8 cellular contexts compared by ENCODE assay signal in genomic region chr10:58268454-58268945, GRCh38. TPM values are rescaled to one million over a fixed set of nuclear protein-coding genes. Genes with fewer than 3 reads are reported as not detected.
A peak's percentile ranks its signal among the peaks of the same experiment; 100 is the strongest.
DNase-seq lines count a peak whose midpoint lies in the region; ATAC-seq, FAIRE-seq and TF ChIP-seq lines count a peak whose summit lies in the region.

No MANE protein-coding gene starts in this region.

- H3K27ac ChIP-seq in PC-9 (peak overlapping the region; percentile 45), endothelial cell of umbilical vein (ENCODE audit: insufficient read depth, low read depth, low read length) (peak overlapping the region; percentile 51), ovary (peak overlapping the region; percentile 81 to 97)

- peak; percentile 2 for ATAC-seq in GM21723 (IDR thresholded peaks at IDR 0.05; ENCODE audit: unreplicated experiment)

- no peaks in the 10 kb centered on the region for H3K9me2 ChIP-seq in PC-9 (ENCODE audit: insufficient read depth)

- H3K9me3 ChIP-seq in PC-9 (ENCODE audit: insufficient read depth, low read depth) (no peaks in the 10 kb centered on the region), endothelial cell of umbilical vein (replicated peaks; ENCODE audit: control insufficient read depth, insufficient read depth, low read length) (no peaks in the 10 kb centered on the region), ovary (no peaks in the 10 kb centered on the region)

- peaks cover 26% of the 10 kb centered on the region for H3F3A ChIP-seq in PC-9 (ENCODE audit: insufficient read depth, low read depth)

- H3K79me2 ChIP-seq in PC-9 (ENCODE audit: low read depth), result peaks cover 71% of the 10 kb centered on the region
- peaks cover 69% of the 10 kb centered on the region for H3K79me2 ChIP-seq in endothelial cell of umbilical vein (ENCODE audit: control insufficient read depth, insufficient read depth, low read length)

- intact Hi-C loops in PC-9 (cut with micrococcal nuclease; ENCODE audit: unreplicated experiment) (loop anchor here (1.0 to 2.0 kb wide), 3 partner anchors 67 to 168 kb away; partner anchors contain the start of gene UBE2D1), endothelial cell of umbilical vein (cut with micrococcal nuclease) (loop anchor here (1.0 kb wide), 2 partner anchors 23 to 91 kb away; no protein-coding TSS in a partner anchor), ovary (cut with DNase I) (no loop called here)

- BruUV-seq in PC-9 (replicated peaks; lab: Mats Ljungman, UMichigan) (no TSS peak), endothelial cell of umbilical vein (replicated peaks; lab: Mats Ljungman, UMichigan) (no TSS peak)

- H4K20me1 ChIP-seq in PC-9 (ENCODE audit: insufficient read depth) (no peaks in the 10 kb centered on the region), endothelial cell of umbilical vein (replicated peaks; ENCODE audit: control insufficient read depth, extremely low read depth, insufficient read depth, low read length) (peaks cover 2% of the 10 kb centered on the region)

- H3K4me1 ChIP-seq in PC-9 (replicated peaks; ENCODE audit: insufficient read depth) (peaks cover 27% of the 10 kb centered on the region), endothelial cell of umbilical vein (ENCODE audit: control insufficient read depth, extremely low read depth, insufficient read depth, low read length) (peaks cover 43% of the 10 kb centered on the region), ovary (ENCODE audit: insufficient read depth) (no peaks in the 10 kb centered on the region)

- H3K4me2 ChIP-seq in PC-9, result peak overlapping the region; percentile 96
- peak overlapping the region; percentile 96 for H3K4me2 ChIP-seq in endothelial cell of umbilical vein (ENCODE audit: insufficient read depth, low read length)

- peak overlapping the region; percentile 66 for H3K4me3 ChIP-seq in PC-9
- peak overlapping the region; percentile 46 to 82 (median 72) for H3K4me3 ChIP-seq in endothelial cell of umbilical vein (replicated peaks in 1 of 3; ENCODE audit: insufficient read depth in 1 of 3, low read depth in 1 of 3, low read length in 3 of 3)
- H3K4me3 ChIP-seq in ovary, result peak overlapping the region; percentile 72

- POLR2A ChIA-PET in PC-9 (lab: Charles Lee; ENCODE audit: unreplicated experiment) (interaction anchor here (0.6 to 1.0 kb wide), 4 partner anchors 12 to 37 kb away, joined by 3 to 6 read pairs (median 3); no protein-coding TSS in a partner anchor), endothelial cell of umbilical vein (lab: Charles Lee) (interaction anchor here (0.5 to 1.5 kb wide), 9 partner anchors 8 to 89 kb away, joined by 3 to 7 read pairs (median 3); partner anchors contain the start of gene UBE2D1)

- DNase-seq in COR-L47 (lab: John Stamatoyannopoulos, UW) (peak; percentile 67), PC-9 (no peak), endothelial cell of umbilical vein (ENCODE audit: low read depth, low spot score) (no peak), ovary (no peak), NCI-H1930 (lab: John Stamatoyannopoulos, UW) (no peak), NCI-H446 (lab: John Stamatoyannopoulos, UW) (no peak), OCI-M1 (lab: John Stamatoyannopoulos, UW) (no peak)

- H3K27me3 ChIP-seq in PC-9 (ENCODE audit: insufficient read depth, low read depth) (no peaks in the 10 kb centered on the region), endothelial cell of umbilical vein (ENCODE audit: control insufficient read depth in 2 of 2, insufficient read depth in 2 of 2, low read length in 2 of 2) (no peaks in the 10 kb centered on the region), ovary (no peaks in the 10 kb centered on the region)

- no peaks in the 10 kb centered on the region for H3K9me1 ChIP-seq in endothelial cell of umbilical vein (replicated peaks; ENCODE audit: control insufficient read depth, extremely low read depth, insufficient read depth, low read length)

- H3K9ac ChIP-seq in endothelial cell of umbilical vein (replicated peaks; ENCODE audit: extremely low read depth, insufficient read depth, low read length), result peak overlapping the region; percentile 46

- WGBS in ovary, 3 donors, result 1% methylated on average over 13 of the region's 13 CpGs

- no peak for TF ChIP-seq CTCF in PC-9 (conservative IDR thresholded peaks at IDR 0.05)
- no peak for TF ChIP-seq CTCF in endothelial cell of umbilical vein (IDR thresholded peaks at IDR 0.05; ENCODE audit: extremely low read depth in 1 of 2, insufficient read depth in 1 of 2, low read depth in 1 of 2, low read length in 2 of 2)
- no peak for TF ChIP-seq CTCF in ovary (IDR thresholded peaks at IDR 0.05)

- H2AFZ ChIP-seq in PC-9 (peak overlapping the region; percentile 94), endothelial cell of umbilical vein (ENCODE audit: low read depth, low read length) (peak overlapping the region; percentile 82)

- 0 out of 2 replicates have a peak, but pooled peaks cover 5% of the 10 kb centered on the region for H3K36me3 ChIP-seq in PC-9 (ENCODE audit: low read depth)
- H3K36me3 ChIP-seq in endothelial cell of umbilical vein (ENCODE audit: control insufficient read depth in 2 of 2, extremely low read depth in 1 of 2, insufficient read depth in 2 of 2, low read length in 2 of 2), result no peaks in the 10 kb centered on the region
- H3K36me3 ChIP-seq in ovary, result no peaks in the 10 kb centered on the region

- dilution Hi-C loops in endothelial cell of umbilical vein (cut with MboI; ENCODE audit: extremely low pct_ligation_motif_present, low sequenced_read_pairs), result no loop called here

- TF ChIP-seq POLR2A in endothelial cell of umbilical vein (IDR thresholded peaks at IDR 0.05; ENCODE audit: low read depth, low read length) (peak; percentile 7), ovary (IDR thresholded peaks at IDR 0.05) (no peak)

- no peak for FAIRE-seq in endothelial cell of umbilical vein (lab: Jason Lieb, UNC)

- TF ChIP-seq EP300 in ovary (IDR thresholded peaks at IDR 0.05), result no peak

- CTCF ChIA-PET in PC-9 (lab: Charles Lee), result interaction anchor here (0.9 kb wide), 2 partner anchors 22 to 23 kb away, joined by 3 to 5 read pairs; no protein-coding TSS in a partner anchor
- CTCF ChIA-PET in endothelial cell of umbilical vein (lab: Charles Lee), result interaction anchor here (0.7 to 3.9 kb wide), 5 partner anchors 15 to 91 kb away, joined by 3 to 31 read pairs (median 10); no protein-coding TSS in a partner anchor

TF ChIP-seq in endothelial cell of umbilical vein, 7 proteins besides CTCF, POLR2A, EP300 and RAD21:
- TF ChIP-seq JUN (IDR thresholded peaks at IDR 0.05; ENCODE audit: borderline replicate concordance, insufficient read depth, insufficient read length, low read depth) (no peak), MAX (IDR thresholded peaks at IDR 0.05; ENCODE audit: insufficient read depth, insufficient read length) (no peak), EZH2 (IDR thresholded peaks at IDR 0.05; ENCODE audit: borderline replicate concordance, low read depth, low read length, severe bottlenecking) (no peak), POLR2AphosphoS5 (IDR thresholded peaks at IDR 0.05; ENCODE audit: insufficient read depth, low read depth, low read length) (no peak), FOS (IDR thresholded peaks at IDR 0.05; ENCODE audit: borderline replicate concordance, insufficient read depth, low read length) (no peak), GATA2 (IDR thresholded peaks at IDR 0.05; ENCODE audit: insufficient read depth, insufficient read length, low read depth, low read length) (no peak), MYC (IDR thresholded peaks at IDR 0.05; ENCODE audit: low read depth, low read length) (no peak)

RNA-seq across cellular contexts. Expression of gene CISD1, which starts 0.5 kb away (rescaled TPM):
- total RNA-seq in PC-9 (2021) (62.5 and 75.3 TPM in 2 replicates), endothelial cell of umbilical vein (53.0 and 57.3 TPM in 2 replicates), ovary (10 to 100 TPM; 20.2 to 29.2 (median 25.5) TPM)
- polyA plus RNA-seq in endothelial cell of umbilical vein (21.1 and 25.5 TPM in 2 replicates), ovary (10 to 100 TPM; 10.6 to 35.7 TPM)
- polyA plus RNA-seq in endothelial cell of umbilical vein (2011; cell fraction: cytosol; rRNA removed), result 51.5 and 54.8 TPM in 2 replicates
- polyA plus RNA-seq in endothelial cell of umbilical vein (2011; cell fraction: nucleus; rRNA removed), result 22.3 and 23.9 TPM in 2 replicates
- 49.8 and 85.9 TPM in 2 replicates for polyA plus RNA-seq in endothelial cell of umbilical vein (2012)
- 7.7 and 11.8 TPM in 2 replicates for polyA minus RNA-seq in endothelial cell of umbilical vein
- 12.4 TPM for polyA minus RNA-seq in endothelial cell of umbilical vein (2011; cell fraction: cytosol; rRNA and poly(A)+ RNA removed)
- 8.8 and 13.8 TPM in 2 replicates for polyA minus RNA-seq in endothelial cell of umbilical vein (2011; cell fraction: nucleus; rRNA and poly(A)+ RNA removed)

RNA-seq across cellular contexts. Expression of gene IPMK, which starts 0.8 kb away (rescaled TPM):
- total RNA-seq in PC-9 (2021) (6.9 and 11.1 TPM in 2 replicates), endothelial cell of umbilical vein (8.1 and 8.2 TPM in 2 replicates), ovary (1 to 10 TPM; 2.7 to 4.3 (median 3.4) TPM)
- polyA plus RNA-seq in endothelial cell of umbilical vein (1.0 and 1.4 TPM in 2 replicates), ovary (1 to 10 TPM; 1.5 to 2.3 TPM)
- polyA plus RNA-seq in endothelial cell of umbilical vein (2011; cell fraction: cytosol; rRNA removed), result 1.4 and 1.6 TPM in 2 replicates
- 3.6 and 5.6 TPM in 2 replicates for polyA plus RNA-seq in endothelial cell of umbilical vein (2011; cell fraction: nucleus; rRNA removed)
- 3.3 and 4.7 TPM in 2 replicates for polyA plus RNA-seq in endothelial cell of umbilical vein (2012)
- polyA minus RNA-seq in endothelial cell of umbilical vein, result 2.1 and 3.2 TPM in 2 replicates
- polyA minus RNA-seq in endothelial cell of umbilical vein (2011; cell fraction: cytosol; rRNA and poly(A)+ RNA removed), result 5.9 TPM
- polyA minus RNA-seq in endothelial cell of umbilical vein (2011; cell fraction: nucleus; rRNA and poly(A)+ RNA removed), result 12.6 and 17.8 TPM in 2 replicates

Comparison
In these comparisons a context has a peak if more than half of its experiments do, and no peak if none do; other contexts are left out.
1. intact Hi-C loops: an anchor here in PC-9 (1.0 to 2.0 kb wide) and endothelial cell of umbilical vein (1.0 kb wide); none called in ovary.